15 cellular contexts compared by ENCODE assay signal in the genomic region with DNA sequence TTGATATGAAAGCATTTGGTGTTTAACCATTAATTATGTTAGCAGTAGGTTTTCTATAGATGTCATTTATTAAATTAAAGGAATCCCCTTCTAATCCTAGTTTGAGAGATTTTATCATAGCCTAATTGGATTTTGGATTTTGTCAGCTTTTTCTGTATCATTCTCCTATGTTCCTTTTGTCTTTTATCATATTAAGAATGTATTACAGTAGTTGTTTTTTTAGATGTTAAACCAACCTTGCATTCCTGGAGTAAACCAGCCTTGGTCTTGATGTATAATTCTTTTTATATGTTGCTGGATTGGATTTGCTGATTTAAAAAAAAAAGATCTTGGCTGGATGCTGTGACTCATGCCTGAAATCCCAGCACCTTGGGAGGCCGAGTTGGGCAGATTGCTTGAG. TPM values are rescaled to one million over a fixed set of nuclear protein-coding genes. Genes with fewer than 3 reads are reported as not detected.
DNase-seq lines count a peak whose midpoint lies in the region; ATAC-seq and TF ChIP-seq lines count a peak whose summit lies in the region.
"Had no signal": no experiment of that assay in that cellular context is flagged by ENCODE, and none has a peak within 500 bp of the region (broad histone marks: within the 10 kb centered on the region; RNA-seq: fewer than 3 reads in every experiment).

No MANE protein-coding gene starts in this region.

- WGBS in body of pancreas, 2 donors: 100% methylated on average over 1 of the region's 1 CpG

- no peaks in the 10 kb centered on the region for H3K9me3 ChIP-seq in body of pancreas

- peaks cover 5 to 17% of the 10 kb centered on the region in 2 donors for H3K36me3 ChIP-seq in body of pancreas (replicated peaks in 1 of 2; ENCODE audit: insufficient read depth in 1 of 2, low read depth in 2 of 2)

- in situ Hi-C loops in KBM-7 (cut with MboI; ENCODE audit: low pct_unique_long_range_greater_than_20kb, low sequenced_read_pairs): no loop called here

- DNase-seq in CMK (ENCODE audit: low read depth) (peak; percentile 12), KBM-7 (peak; percentile 56), astrocyte of the hippocampus (ENCODE audit: low read depth, low spot score) (peak; percentile 16), glomerular visceral epithelial cell (ENCODE audit: extremely low spot score) (peak; percentile 12), D341Med (ENCODE audit: low spot score) (no peak), body of pancreas (no peak)
- DNase-seq: activated CD4-positive, alpha-beta T cell treated with anti-CD3 and anti-CD28 coated beads, Interleukin-2, amount 50 U/mL, for 1 hour; kidney; NCI-H1436 treated with DMSO at 0.1 percent for 48 hours; NCI-H748 treated with DMSO at 0.1 percent for 48 hours had no signal

- no peak for TF ChIP-seq POLR2A in body of pancreas (IDR thresholded peaks at IDR 0.05)

- intact Hi-C loops in body of pancreas (cut with DNase I): no loop called here

- H3K4me1 ChIP-seq in body of pancreas: peaks cover 25% of the 10 kb centered on the region

- ATAC-seq in HG03457 (IDR thresholded peaks at IDR 0.05; ENCODE audit: unreplicated experiment) (no peak), GM18519 (IDR thresholded peaks at IDR 0.05; ENCODE audit: low FRiP score, unreplicated experiment) (no peak), body of pancreas (no peak)

- no peak for TF ChIP-seq CTCF in body of pancreas (IDR thresholded peaks at IDR 0.05)

- no peaks in the 10 kb centered on the region for H3K27me3 ChIP-seq in body of pancreas
- H3K27me3 ChIP-seq: BLaER1, tibial nerve had no signal

- H3K27ac ChIP-seq in body of pancreas: no peak overlapping the region
- H3K27ac ChIP-seq: BLaER1, tibial nerve had no signal

- no peak overlapping the region for H3K4me3 ChIP-seq in body of pancreas
- H3K4me3 ChIP-seq: BLaER1, tibial nerve had no signal

RNA-seq across cellular contexts. Expression of gene SETDB1, which starts 5.6 kb away (rescaled TPM):
- 10 to 100 TPM; 26.5 to 45.2 TPM for total RNA-seq in body of pancreas

RNA-seq across cellular contexts. Expression of gene CERS2, which starts 42.9 kb away (rescaled TPM):
- 10 to 100 TPM; 70.9 to 84.8 TPM for total RNA-seq in body of pancreas

RNA-seq across cellular contexts. Expression of gene CTXND2, which starts 44.8 kb away (rescaled TPM):
- not detected for total RNA-seq in body of pancreas
- total RNA-seq: activated T-helper 1 cell treated with anti-CD3 and anti-CD28 coated beads, Interleukin-12 subunit alpha, Interleukin-12 subunit beta, Interleukin-2, Interleukin-4 antibody, amounts not matched to agents 30 ng/mL and 10 ng/mL and 1 ng/mL, durations not matched to agents 14 hours and 24 hours and 36 hours; kidney; tibial nerve had no signal

RNA-seq across cellular contexts. Expression of gene ANXA9, which starts 50.3 kb away (rescaled TPM):
- 10 to 100 TPM; 17.4 to 33.3 TPM for total RNA-seq in body of pancreas
- total RNA-seq: activated T-helper 1 cell treated with anti-CD3 and anti-CD28 coated beads, Interleukin-12 subunit alpha, Interleukin-12 subunit beta, Interleukin-2, Interleukin-4 antibody, amounts not matched to agents 30 ng/mL and 10 ng/mL and 1 ng/mL, durations not matched to agents 14 hours and 24 hours and 36 hours had no signal

RNA-seq across cellular contexts. Expression of gene ARNT, which starts 55.4 kb away (rescaled TPM):
- total RNA-seq in body of pancreas: 10 to 100 TPM; 20.4 to 27.8 TPM

Comparison
In these comparisons a context has a peak if more than half of its experiments do, and no peak if none do; other contexts are left out.
1. DNase-seq: peak in CMK (single experiment), KBM-7 (single experiment), astrocyte of the hippocampus (single experiment) and glomerular visceral epithelial cell (single experiment); none in D341Med (single experiment) and body of pancreas (0 of 4).